In the genomic region with DNA sequence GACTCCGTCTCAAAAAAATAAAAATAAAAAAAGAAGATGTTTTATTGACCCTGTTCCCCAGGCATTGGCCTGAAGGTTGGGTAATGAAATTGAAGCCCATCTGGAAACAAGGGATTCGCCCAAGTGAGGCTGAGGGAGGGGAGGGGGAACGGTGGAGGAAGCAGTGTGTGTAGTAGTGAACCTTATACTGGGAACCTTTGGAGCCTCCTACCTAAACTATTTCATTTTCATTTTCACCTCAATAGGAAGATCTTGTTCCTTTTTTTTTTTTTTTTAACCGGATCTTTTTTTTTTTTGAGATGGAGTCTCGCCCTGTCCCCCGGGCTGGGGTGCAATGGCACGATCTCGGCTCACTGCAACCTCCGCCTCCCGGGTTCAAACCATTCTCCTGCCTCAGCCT, we compare ENCODE assay signal across 24 cellular contexts.
"Had no signal": no experiment of that assay in that cellular context is flagged by ENCODE, and none has a peak within 500 bp of the region (broad histone marks: within the 10 kb centered on the region; RNA-seq: fewer than 3 reads in every experiment).

No MANE protein-coding gene starts in this region.

- DNase-seq: IMR-90, KBM-7, MV-4-11, NCI-H1048, NCI-H1105, NCI-H1417 treated with DMSO at 0.1 percent for 48 hours, NCI-H146, NCI-H187, NCI-H2029, NCI-H2081 treated with DMSO at 0.1 percent for 48 hours, NCI-H2171, NCI-H226, NCI-H446, NCI-H510A, NCI-H524 treated with DMSO at 0.1 percent for 48 hours, NCI-H69, NCI-H774, PC-3, SHP77, SK-N-SH, SW 1271 had no signal

- H3K9me3 ChIP-seq: SK-N-SH had no signal

- H3K27ac ChIP-seq: RWPE1 had no signal

- ATAC-seq: HepG2, Panc1, PC-3 had no signal
